Comparison of ENCODE assay signal across 27 cellular contexts in the genomic region with DNA sequence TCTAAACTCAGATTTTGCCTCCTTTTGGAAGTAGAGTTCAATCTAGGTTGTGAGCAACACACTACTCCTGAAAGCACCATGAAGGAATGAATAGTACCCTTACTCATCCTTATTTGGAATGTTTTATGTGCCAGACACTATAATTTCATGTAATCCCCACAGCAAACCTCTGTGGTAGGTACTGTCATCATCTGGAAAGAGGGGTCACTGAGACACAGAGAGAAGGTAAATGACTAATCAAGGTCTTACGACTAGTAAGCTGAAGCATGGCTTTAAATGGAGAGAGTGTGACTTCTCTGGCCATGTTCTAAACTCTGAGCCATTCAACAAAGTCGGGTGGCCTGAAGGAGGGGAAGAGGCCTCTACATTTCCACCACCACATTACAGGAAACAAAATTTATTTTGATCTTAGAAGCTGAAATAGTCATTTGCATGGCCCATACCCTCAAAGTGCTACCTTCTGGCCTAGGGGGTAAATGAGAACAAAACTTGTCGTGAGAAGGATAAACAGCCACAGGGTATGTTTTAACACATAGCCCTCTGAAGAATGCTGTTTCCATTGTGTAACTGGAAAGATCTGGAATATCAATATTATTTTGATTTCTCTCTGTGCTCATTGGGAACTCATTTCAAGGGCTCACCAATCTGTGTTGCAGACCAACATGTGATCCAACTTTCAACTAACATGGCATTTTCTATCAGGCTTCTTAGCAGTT.
DNase-seq lines count a peak whose midpoint lies in the region; ATAC-seq and TF ChIP-seq lines count a peak whose summit lies in the region.
"Had no signal": no experiment of that assay in that cellular context is flagged by ENCODE, and none has a peak within 500 bp of the region (broad histone marks: within the 10 kb centered on the region; RNA-seq: fewer than 3 reads in every experiment).

No MANE protein-coding gene starts in this region.

- dilution Hi-C loops in IMR-90 (cut with HindIII; ENCODE audit: low sequenced_read_pairs, unreplicated experiment), result no loop called here

- H4K8ac ChIP-seq in IMR-90 (ENCODE audit: low read depth in 2 of 2, low read length in 2 of 2), result no peak overlapping the region

- H3K27me3 ChIP-seq in IMR-90 (ENCODE audit: control insufficient read depth, insufficient read depth, low read length), result no peaks in the 10 kb centered on the region
- H3K27me3 ChIP-seq: brain microvascular endothelial cell, SJCRH30, stomach, upper lobe of right lung had no signal

- peak overlapping the region in 1 of 2 donors; percentile 27 for H3K4me3 Mint-ChIP-seq in activated T-cell treated with anti-CD3 and anti-CD28 coated beads, Interleukin-2, amount 50 U/mL, for 72 hours
- no peak overlapping the region for H3K4me3 Mint-ChIP-seq in stimulated activated effector memory CD8-positive, alpha-beta T cell treated with anti-CD3 and anti-CD28 coated beads, Interleukin-12 subunit alpha, Interleukin-12 subunit beta, amount 100 ng/mL, for 72 hours
- H3K4me3 Mint-ChIP-seq: T-helper 17 cell, WTC11 had no signal

- H3K36me3 Mint-ChIP-seq in activated T-cell treated with anti-CD3 and anti-CD28 coated beads, Interleukin-2, amount 50 U/mL, for 72 hours (ENCODE audit: insufficient read depth in 2 of 2), result peaks cover 0 to 2% of the 10 kb centered on the region in 2 donors
- H3K36me3 Mint-ChIP-seq in stimulated activated effector memory CD8-positive, alpha-beta T cell treated with anti-CD3 and anti-CD28 coated beads, Interleukin-12 subunit alpha, Interleukin-12 subunit beta, amount 100 ng/mL, for 72 hours, result no peaks in the 10 kb centered on the region
- H3K36me3 Mint-ChIP-seq: WTC11 had no signal

- peaks cover 13% of the 10 kb centered on the region for H3K4me1 ChIP-seq in IMR-90 (ENCODE audit: control insufficient read depth, insufficient read depth, low read length)

- in situ Hi-C loops in IMR-90 (cut with MboI; ENCODE audit: low sequenced_read_pairs), result no loop called here

- no peak overlapping the region for H3K9ac ChIP-seq in IMR-90 (ENCODE audit: low read depth, low read length)

- no peaks in the 10 kb centered on the region for H3K9me3 Mint-ChIP-seq in activated T-cell treated with anti-CD3 and anti-CD28 coated beads, Interleukin-2, amount 50 U/mL, for 72 hours
- H3K9me3 Mint-ChIP-seq in stimulated activated effector memory CD8-positive, alpha-beta T cell treated with anti-CD3 and anti-CD28 coated beads, Interleukin-12 subunit alpha, Interleukin-12 subunit beta, amount 100 ng/mL, for 72 hours, result no peaks in the 10 kb centered on the region
- H3K9me3 Mint-ChIP-seq: WTC11 had no signal

- peaks cover 44% of the 10 kb centered on the region for H3K4me1 Mint-ChIP-seq in activated T-cell treated with anti-CD3 and anti-CD28 coated beads, Interleukin-2, amount 50 U/mL, for 72 hours (ENCODE audit: low read depth)
- peaks cover 34% of the 10 kb centered on the region for H3K4me1 Mint-ChIP-seq in stimulated activated effector memory CD8-positive, alpha-beta T cell treated with anti-CD3 and anti-CD28 coated beads, Interleukin-12 subunit alpha, Interleukin-12 subunit beta, amount 100 ng/mL, for 72 hours
- H3K4me1 Mint-ChIP-seq: T-helper 17 cell had no signal

- no peak for TF ChIP-seq RAD21 in IMR-90 (IDR thresholded peaks at IDR 0.05; ENCODE audit: low read length)

- peak overlapping the region; percentile 9; the same call in 1 of the 2 replicates for H4K91ac ChIP-seq in IMR-90 (ENCODE audit: insufficient read depth, low read depth, low read length)

- H3K9me3 ChIP-seq in IMR-90 (ENCODE audit: control insufficient read depth, insufficient read depth, low read length), result no peaks in the 10 kb centered on the region
- H3K9me3 ChIP-seq: mucosa of descending colon, SJCRH30, stomach, upper lobe of right lung had no signal

- H3K27ac Mint-ChIP-seq in activated T-cell treated with anti-CD3 and anti-CD28 coated beads, Interleukin-2, amount 50 U/mL, for 72 hours, result peak overlapping the region; percentile 44
- peak overlapping the region; percentile 40 for H3K27ac Mint-ChIP-seq in stimulated activated effector memory CD8-positive, alpha-beta T cell treated with anti-CD3 and anti-CD28 coated beads, Interleukin-12 subunit alpha, Interleukin-12 subunit beta, amount 100 ng/mL, for 72 hours
- H3K27ac Mint-ChIP-seq: T-helper 17 cell, WTC11 had no signal

- H3K27ac ChIP-seq in IMR-90 (ENCODE audit: insufficient read depth, low read length) (no peak overlapping the region), caudate nucleus (ENCODE audit: low read depth, low read length) (peak overlapping the region; percentile 46)
- H3K27ac ChIP-seq: brain microvascular endothelial cell, C4-2B, HL-60, SJCRH30, upper lobe of right lung had no signal

- TF ChIP-seq POLR2A in IMR-90 (IDR thresholded peaks at IDR 0.05; ENCODE audit: low read depth, low read length), result no peak

- peak overlapping the region; percentile 23 for H2BK5ac ChIP-seq in IMR-90 (ENCODE audit: low read depth, low read length, poor library complexity, severe bottlenecking)

- no peak overlapping the region for H3K4ac ChIP-seq in IMR-90 (ENCODE audit: low read depth, low read length)

- no TSS peak for BruUV-seq in IMR-90 (replicated peaks; lab: Mats Ljungman, UMichigan)

- no peak overlapping the region for H3K56ac ChIP-seq in IMR-90 (ENCODE audit: extremely low read depth, insufficient read depth, low read length)

- 0 out of 3 replicates have a peak overlapping the region, but pooled peaks have one; percentile 8 for H2BK15ac ChIP-seq in IMR-90 (ENCODE audit: low read depth, low read length)

- ATAC-seq in activated T-cell treated with anti-CD3 and anti-CD28 coated beads, Interleukin-2, amount 50 U/mL, for 72 hours (replicated peaks in 1 of 2), result peak; percentile 38 to 39
- ATAC-seq in IMR-90 (ENCODE audit: low read depth) (no peak), HG03095 (IDR thresholded peaks at IDR 0.05; ENCODE audit: unreplicated experiment) (no peak), GM19328 (IDR thresholded peaks at IDR 0.05; ENCODE audit: unreplicated experiment) (no peak)
- peak; percentile 66 for ATAC-seq in stimulated activated effector memory CD8-positive, alpha-beta T cell treated with anti-CD3 and anti-CD28 coated beads, Interleukin-12 subunit alpha, Interleukin-12 subunit beta, amount 100 ng/mL, for 72 hours
- ATAC-seq: left colon, mucosa of descending colon, T-helper 17 cell, upper lobe of right lung, WTC11 had no signal

- CTCF ChIA-PET in IMR-90 (lab: Yijun Ruan, JAX), result no interaction called here

- no peak overlapping the region for H2AK9ac ChIP-seq in IMR-90 (replicated peaks; ENCODE audit: low read depth, low read length, poor library complexity)

- no peak overlapping the region for H3K23ac ChIP-seq in IMR-90 (ENCODE audit: low read depth, low read length)

- H3K4me2 ChIP-seq in IMR-90 (ENCODE audit: low read depth, low read length), result no peak overlapping the region

- H3K79me1 ChIP-seq in IMR-90 (ENCODE audit: low read depth in 1 of 2, low read length in 2 of 2), result no peaks in the 10 kb centered on the region

- DNase-seq in activated T-cell treated with anti-CD3 and anti-CD28 coated beads, Interleukin-2, amount 50 U/mL, for 72 hours, result no peak
- DNase-seq in activated T-cell treated with anti-CD3 and anti-CD28 coated beads, Interleukin-2, amount 50 U/mL, for 48 hours, result no peak
- DNase-seq in IMR-90 (peak; percentile 8), caudate nucleus (lab: John Stamatoyannopoulos, UW) (no peak), mesenteric fat pad (ENCODE audit: low spot score) (no peak)
- DNase-seq in stimulated activated effector memory CD8-positive, alpha-beta T cell treated with anti-CD3 and anti-CD28 coated beads, Interleukin-12 subunit alpha, Interleukin-12 subunit beta, amount 100 ng/mL, for 72 hours (ENCODE audit: low spot score in 2 of 2), result no peak
- DNase-seq: ACHN; activated naive CD4-positive, alpha-beta T cell treated with anti-CD3 and anti-CD28 coated beads, Interleukin-2, amount 50 U/mL, for 16 hours; dermis blood vessel endothelial cell; erythroblast; KBM-7; left colon; mucosa of descending colon; NCI-H1092; NCI-H2107; NCI-H524 treated with DMSO at 0.1 percent for 48 hours; OCI-M1; stomach; T-helper 17 cell; upper lobe of right lung had no signal

- no peaks in the 10 kb centered on the region for H3K36me3 ChIP-seq in IMR-90 (ENCODE audit: control insufficient read depth, insufficient read depth, low read length)
- H3K36me3 ChIP-seq: brain microvascular endothelial cell, SJCRH30, stomach, upper lobe of right lung had no signal

- peak overlapping the region; percentile 31; the same call in 1 of the 2 replicates for H3K18ac ChIP-seq in IMR-90 (ENCODE audit: low read depth, low read length)

- intact Hi-C loops in IMR-90 (cut with micrococcal nuclease), result no loop called here

- no peak overlapping the region; the same call in 1 of the 2 replicates for H4K5ac ChIP-seq in IMR-90 (ENCODE audit: low read depth, low read length)

- H4K20me1 ChIP-seq in IMR-90 (ENCODE audit: insufficient read depth, low read length), result no peaks in the 10 kb centered on the region

- POLR2A ChIA-PET in IMR-90 (lab: Charles Lee; ENCODE audit: unreplicated experiment), result no interaction called here

- no peak overlapping the region for H2AK5ac ChIP-seq in IMR-90 (ENCODE audit: low read depth, low read length)

- no peak overlapping the region; the same call in 1 of the 2 replicates for H2BK20ac ChIP-seq in IMR-90 (ENCODE audit: low read depth, low read length)

- no CpG with 5 or more reads among the region's 3 CpGs for WGBS in IMR-90 (ENCODE audit: extremely low coverage in 2 of 2, insufficient read length in 1 of 2), 2 experiments

- TF ChIP-seq CTCF in IMR-90 (conservative IDR thresholded peaks at IDR 0.05; ENCODE audit: low read depth, low read length), result no peak

- H3K14ac ChIP-seq in IMR-90 (replicated peaks; ENCODE audit: low read depth, low read length), result no peak overlapping the region

- peaks cover 9% of the 10 kb centered on the region for H3K27me3 Mint-ChIP-seq in activated T-cell treated with anti-CD3 and anti-CD28 coated beads, Interleukin-2, amount 50 U/mL, for 72 hours (ENCODE audit: low read depth)

- H3K4me3 ChIP-seq in IMR-90 (ENCODE audit: insufficient read depth, low read depth, low read length), result no peak overlapping the region
- H3K4me3 ChIP-seq: mucosa of descending colon, SJCRH30, stomach, upper lobe of right lung had no signal

- H3K9me1 ChIP-seq in IMR-90 (ENCODE audit: insufficient read depth, low read length), result 0 out of 2 replicates have a peak, but pooled peaks cover 2% of the 10 kb centered on the region

- H2BK120ac ChIP-seq in IMR-90 (ENCODE audit: low read depth, low read length), result no peak overlapping the region; the same call in 1 of the 2 replicates

- no peak overlapping the region for H2AFZ ChIP-seq in IMR-90 (replicated peaks; ENCODE audit: low read length, poor library complexity)

TF ChIP-seq in IMR-90, 13 proteins besides CTCF, POLR2A, EP300 and RAD21 (continues in another document):
- TF ChIP-seq, protein P1, sequence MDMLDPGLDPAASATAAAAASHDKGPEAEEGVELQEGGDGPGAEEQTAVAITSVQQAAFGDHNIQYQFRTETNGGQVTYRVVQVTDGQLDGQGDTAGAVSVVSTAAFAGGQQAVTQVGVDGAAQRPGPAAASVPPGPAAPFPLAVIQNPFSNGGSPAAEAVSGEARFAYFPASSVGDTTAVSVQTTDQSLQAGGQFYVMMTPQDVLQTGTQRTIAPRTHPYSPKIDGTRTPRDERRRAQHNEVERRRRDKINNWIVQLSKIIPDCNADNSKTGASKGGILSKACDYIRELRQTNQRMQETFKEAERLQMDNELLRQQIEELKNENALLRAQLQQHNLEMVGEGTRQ (IDR thresholded peaks at IDR 0.05; ENCODE audit: low read depth, low read length), result no peak
- no peak for TF ChIP-seq MAFK (IDR thresholded peaks at IDR 0.05; ENCODE audit: low read depth, low read length)

Comparison
In these comparisons a context has a peak if more than half of its experiments do, and no peak if none do; other contexts are left out.
1. ATAC-seq: peak in activated T-cell treated with anti-CD3 and anti-CD28 coated beads, Interleukin-2, amount 50 U/mL, for 72 hours (2 of 2) and stimulated activated effector memory CD8-positive, alpha-beta T cell treated with anti-CD3 and anti-CD28 coated beads, Interleukin-12 subunit alpha, Interleukin-12 subunit beta, amount 100 ng/mL, for 72 hours (single experiment); none in IMR-90 (single experiment), HG03095 (single experiment) and GM19328 (single experiment).